Comparison of ENCODE assay signal across 9 cellular contexts in the genomic region with DNA sequence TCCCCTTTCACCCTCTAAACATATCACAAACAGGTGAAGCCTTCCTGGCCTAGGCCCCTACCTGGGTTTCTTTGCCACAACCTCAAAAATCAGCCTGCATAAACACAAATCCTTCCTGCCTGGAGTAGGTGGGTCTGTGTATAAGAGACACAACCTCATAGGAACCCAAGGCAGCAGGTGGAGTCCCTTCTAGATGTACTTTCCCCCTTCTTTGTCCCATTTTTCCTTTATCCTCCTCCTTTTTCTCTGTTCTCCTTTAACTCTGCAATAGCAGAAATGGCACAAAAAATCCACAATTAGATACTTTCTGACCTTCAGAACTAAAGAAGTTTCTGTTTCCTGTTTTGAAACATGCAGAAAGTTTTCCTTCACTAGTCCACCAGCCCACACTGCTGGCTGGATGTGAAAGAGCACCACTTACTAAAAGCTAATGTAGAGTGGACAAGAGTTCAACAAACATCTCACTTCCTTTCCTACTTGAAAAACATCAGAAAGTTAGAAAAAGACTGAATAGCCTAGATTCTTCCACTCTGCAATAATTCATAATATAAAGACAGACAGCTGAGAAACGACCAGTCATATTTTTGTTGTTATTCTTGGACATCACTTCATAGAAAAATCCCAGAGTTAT. TPM values are rescaled to one million over a fixed set of nuclear protein-coding genes. Genes with fewer than 3 reads are reported as not detected.
DNase-seq lines count a peak whose midpoint lies in the region; ATAC-seq, FAIRE-seq and TF ChIP-seq lines count a peak whose summit lies in the region.
"Had no signal": no experiment of that assay in that cellular context is flagged by ENCODE, and none has a peak within 500 bp of the region (broad histone marks: within the 10 kb centered on the region; RNA-seq: fewer than 3 reads in every experiment).

No MANE protein-coding gene starts in this region.

- ATAC-seq in GM18907 (IDR thresholded peaks at IDR 0.05; ENCODE audit: unreplicated experiment) (peak; percentile 54), HG03565 (IDR thresholded peaks at IDR 0.05; ENCODE audit: unreplicated experiment) (peak; percentile 47), HG03097 (IDR thresholded peaks at IDR 0.05; ENCODE audit: low FRiP score, unreplicated experiment) (no peak), GM23338 (no peak), GM18873 (IDR thresholded peaks at IDR 0.05; ENCODE audit: low FRiP score, unreplicated experiment) (no peak)

- no peak overlapping the region for H3K4me3 Mint-ChIP-seq in GM23338

- peaks cover 4% of the 10 kb centered on the region; the same call in 1 of the 2 replicates for H3K9me2 ChIP-seq in GM23338 (ENCODE audit: insufficient read depth)

- no peaks in the 10 kb centered on the region for H3K9me1 ChIP-seq in endothelial cell of umbilical vein (replicated peaks; ENCODE audit: control insufficient read depth, extremely low read depth, insufficient read depth, low read length)

- H3K27me3 ChIP-seq in endothelial cell of umbilical vein (ENCODE audit: control insufficient read depth in 2 of 2, insufficient read depth in 2 of 2, low read length in 2 of 2) (no peaks in the 10 kb centered on the region), sigmoid colon (no peaks in the 10 kb centered on the region), GM23338 (ENCODE audit: insufficient read depth) (peaks cover 16% of the 10 kb centered on the region)
- H3K27me3 ChIP-seq: upper lobe of left lung had no signal

- no peak overlapping the region for H3K27ac Mint-ChIP-seq in GM23338

- H3K4me2 ChIP-seq in endothelial cell of umbilical vein (ENCODE audit: insufficient read depth, low read length) (peak overlapping the region; percentile 1), GM23338 (no peak overlapping the region)

- no peak overlapping the region for H3K9ac ChIP-seq in endothelial cell of umbilical vein (replicated peaks; ENCODE audit: extremely low read depth, insufficient read depth, low read length)

- H3K4me3 ChIP-seq in endothelial cell of umbilical vein (replicated peaks in 1 of 3; ENCODE audit: insufficient read depth in 1 of 3, low read depth in 1 of 3, low read length in 3 of 3) (no peak overlapping the region), sigmoid colon (no peak overlapping the region), GM23338 (no peak overlapping the region)
- H3K4me3 ChIP-seq: upper lobe of left lung had no signal

- H4K20me1 ChIP-seq in endothelial cell of umbilical vein (replicated peaks; ENCODE audit: control insufficient read depth, extremely low read depth, insufficient read depth, low read length) (no peaks in the 10 kb centered on the region), GM23338 (replicated peaks; ENCODE audit: insufficient read depth) (no peaks in the 10 kb centered on the region)

- peak overlapping the region; percentile 27 for H2AFZ ChIP-seq in endothelial cell of umbilical vein (ENCODE audit: low read depth, low read length)
- H2AFZ ChIP-seq in GM23338: no peak overlapping the region

- TF ChIP-seq POLR2A in endothelial cell of umbilical vein (IDR thresholded peaks at IDR 0.05; ENCODE audit: low read depth, low read length) (no peak), sigmoid colon (IDR thresholded peaks at IDR 0.05) (no peak)

- H3K9me3 Mint-ChIP-seq in GM23338: no peaks in the 10 kb centered on the region

- TF ChIP-seq EP300 in sigmoid colon (IDR thresholded peaks at IDR 0.05): no peak

- FAIRE-seq in endothelial cell of umbilical vein (lab: Jason Lieb, UNC): no peak

- DNase-seq in endothelial cell of umbilical vein (ENCODE audit: low read depth, low spot score): peak; percentile 95
- DNase-seq in sigmoid colon: no peak
- DNase-seq in GM23338 (ENCODE audit: low spot score): no peak
- DNase-seq in HuH-7 (ENCODE audit: low spot score): no peak
- DNase-seq: upper lobe of left lung had no signal

- no TSS peak for BruUV-seq in endothelial cell of umbilical vein (replicated peaks; lab: Mats Ljungman, UMichigan)

- 17 to 18% methylated on average over 1 of the region's 1 CpG for WGBS in sigmoid colon, 2 donors

- H3K4me1 ChIP-seq in endothelial cell of umbilical vein (ENCODE audit: control insufficient read depth, extremely low read depth, insufficient read depth, low read length): peaks cover 6% of the 10 kb centered on the region
- peaks cover 0 to 10% (median 4%) of the 10 kb centered on the region in 4 donors for H3K4me1 ChIP-seq in sigmoid colon
- H3K4me1 ChIP-seq in GM23338 (ENCODE audit: insufficient read depth): no peaks in the 10 kb centered on the region

- intact Hi-C loops in endothelial cell of umbilical vein (cut with micrococcal nuclease): no loop called here
- intact Hi-C loops in sigmoid colon (cut with DNase I): no loop called here

- H3F3A ChIP-seq in GM23338 (replicated peaks; ENCODE audit: low read depth): no peaks in the 10 kb centered on the region

- TF ChIP-seq CTCF in endothelial cell of umbilical vein (IDR thresholded peaks at IDR 0.05; ENCODE audit: extremely low read depth in 1 of 2, insufficient read depth in 1 of 2, low read depth in 1 of 2, low read length in 2 of 2) (peak in 1 of 2 donors; percentile 21), sigmoid colon (IDR thresholded peaks at IDR 0.05) (no peak), GM23338 (conservative IDR thresholded peaks at IDR 0.05; ENCODE audit: low read depth in 2 of 2) (no peak)

- H3K4me1 Mint-ChIP-seq in GM23338: no peaks in the 10 kb centered on the region

- no peaks in the 10 kb centered on the region for H3K9me3 ChIP-seq in endothelial cell of umbilical vein (replicated peaks; ENCODE audit: control insufficient read depth, insufficient read depth, low read length)
- H3K9me3 ChIP-seq in sigmoid colon: no peaks in the 10 kb centered on the region
- H3K9me3 ChIP-seq: upper lobe of left lung had no signal

- H3K36me3 ChIP-seq in endothelial cell of umbilical vein (ENCODE audit: control insufficient read depth in 2 of 2, extremely low read depth in 1 of 2, insufficient read depth in 2 of 2, low read length in 2 of 2): peaks cover 0 to 12% of the 10 kb centered on the region in 2 experiments
- peaks cover 0 to 69% (median 13%) of the 10 kb centered on the region in 4 donors for H3K36me3 ChIP-seq in sigmoid colon
- no peaks in the 10 kb centered on the region for H3K36me3 ChIP-seq in GM23338 (ENCODE audit: insufficient read depth)

- POLR2A ChIA-PET in endothelial cell of umbilical vein (lab: Charles Lee): no interaction called here

- H3K36me3 Mint-ChIP-seq in GM23338 (ENCODE audit: low read depth): no peaks in the 10 kb centered on the region

- dilution Hi-C loops in endothelial cell of umbilical vein (cut with MboI; ENCODE audit: extremely low pct_ligation_motif_present, low sequenced_read_pairs): no loop called here

- H3K79me2 ChIP-seq in endothelial cell of umbilical vein (ENCODE audit: control insufficient read depth, insufficient read depth, low read length) (no peaks in the 10 kb centered on the region), GM23338 (replicated peaks; ENCODE audit: insufficient read depth) (no peaks in the 10 kb centered on the region)

- no peaks in the 10 kb centered on the region for H3K27me3 Mint-ChIP-seq in GM23338 (ENCODE audit: insufficient read depth, low read depth, poor library complexity)

- CTCF ChIA-PET in endothelial cell of umbilical vein (lab: Charles Lee): interaction anchor here (1.5 to 2.6 kb wide), 3 partner anchors 11 to 104 kb away, joined by 3 to 10 read pairs (median 5); a partner anchor contains a TSS

- H3K27ac ChIP-seq in endothelial cell of umbilical vein (ENCODE audit: insufficient read depth, low read depth, low read length): no peak overlapping the region
- H3K27ac ChIP-seq in sigmoid colon: peak overlapping the region in 3 of 4 donors; percentile 37 to 63 (median 58)
- no peak overlapping the region for H3K27ac ChIP-seq in GM23338 (ENCODE audit: low read depth)

TF ChIP-seq in endothelial cell of umbilical vein, 7 proteins besides CTCF, POLR2A, EP300 and RAD21:
- TF ChIP-seq, protein P1, sequence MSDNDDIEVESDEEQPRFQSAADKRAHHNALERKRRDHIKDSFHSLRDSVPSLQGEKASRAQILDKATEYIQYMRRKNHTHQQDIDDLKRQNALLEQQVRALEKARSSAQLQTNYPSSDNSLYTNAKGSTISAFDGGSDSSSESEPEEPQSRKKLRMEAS (IDR thresholded peaks at IDR 0.05; ENCODE audit: insufficient read depth, insufficient read length): no peak
- TF ChIP-seq MYC (IDR thresholded peaks at IDR 0.05; ENCODE audit: low read depth, low read length) (no peak), GATA2 (IDR thresholded peaks at IDR 0.05; ENCODE audit: insufficient read depth, insufficient read length, low read depth, low read length) (no peak)
TF ChIP-seq in endothelial cell of umbilical vein: peak in this region for 0.

TF ChIP-seq in GM23338, 12 proteins besides CTCF, POLR2A, EP300 and RAD21 (continues in another document):
- TF ChIP-seq ZNF331 (CRISPR knock-in tag; IDR thresholded peaks at IDR 0.05; ENCODE audit: low read depth): no peak

RNA-seq across cellular contexts. Expression of a gene that starts 11.2 kb away (rescaled TPM):
- total RNA-seq in endothelial cell of umbilical vein (5.7 and 8.5 TPM in 2 replicates), sigmoid colon (10 to 100 TPM; 34.9 to 52.1 (median 46.9) TPM)
- polyA plus RNA-seq in endothelial cell of umbilical vein (12.2 and 15.1 TPM in 2 replicates), sigmoid colon (100 to 1,000 TPM in 2 of 3 donors, 10 to 100 TPM in 1; 87.3 to 280 (median 216) TPM), GM23338 (2016; fragmentation: Nextera tagmentation; extraction: Ambion mirVana) (0.08 and 0.10 TPM in 2 replicates)
- polyA plus RNA-seq in endothelial cell of umbilical vein (2011; cell fraction: cytosol; rRNA removed): 11.3 and 11.8 TPM in 2 replicates
- polyA plus RNA-seq in endothelial cell of umbilical vein (2011; cell fraction: nucleus; rRNA removed): 16.8 and 17.7 TPM in 2 replicates
- 35.3 and 43.0 TPM in 2 replicates for polyA plus RNA-seq in endothelial cell of umbilical vein (2012)
- 45.7 and 55.9 TPM in 2 replicates for polyA minus RNA-seq in endothelial cell of umbilical vein
- polyA minus RNA-seq in endothelial cell of umbilical vein (2011; cell fraction: cytosol; rRNA and poly(A)+ RNA removed): not detected
- polyA minus RNA-seq in endothelial cell of umbilical vein (2011; cell fraction: nucleus; rRNA and poly(A)+ RNA removed): 19.9 and 26.5 TPM in 2 replicates
- 0.70 TPM in 1 of 2 replicates, not detected in the other for total RNA-seq in GM23338 (2014; rRNA removed; shearing (Covaris generic))

Comparison
In these comparisons a context has a peak if more than half of its experiments do, and no peak if none do; other contexts are left out.
1. ATAC-seq: peak in GM18907 (single experiment) and HG03565 (single experiment); none in HG03097 (single experiment), GM23338 (single experiment) and GM18873 (single experiment).
2. H3K27ac ChIP-seq: peak in sigmoid colon (3 of 4); none in endothelial cell of umbilical vein (single experiment) and GM23338 (single experiment).